In genomic region chr22:43176090-43176489, GRCh38 we compare ENCODE assay signal across 23 cellular contexts. TPM values are rescaled to one million over a fixed set of nuclear protein-coding genes. Genes with fewer than 3 reads are reported as not detected.
DNase-seq lines count a peak whose midpoint lies in the region; ATAC-seq, FAIRE-seq and TF ChIP-seq lines count a peak whose summit lies in the region.
"Had no signal": no experiment of that assay in that cellular context is flagged by ENCODE, and none has a peak within 500 bp of the region (broad histone marks: within the 10 kb centered on the region; RNA-seq: fewer than 3 reads in every experiment).

No MANE protein-coding gene starts in this region.

- 100% methylated on average over 3 of the region's 15 CpGs for WGBS in K562 (ENCODE audit: insufficient coverage, low coverage, missing lambda C conversion rate)

- TF ChIP-seq CTCF in left ventricle myocardium inferior (IDR thresholded peaks at IDR 0.05; ENCODE audit: borderline replicate concordance) (no peak), right atrium auricular region (IDR thresholded peaks at IDR 0.05) (no peak), K562 (IDR thresholded peaks at IDR 0.05 in 2 of 3, conservative IDR thresholded peaks at IDR 0.05 in 1 of 3; ENCODE audit: insufficient read depth in 2 of 3, low read depth in 1 of 3, low read length in 3 of 3) (no peak), kidney (IDR thresholded peaks at IDR 0.05; ENCODE audit: borderline replicate concordance, extremely low read depth, insufficient read depth) (no peak)

- POLR2A ChIA-PET in K562 (lab: Yijun Ruan, JAX): no interaction called here

- H3K9me3 ChIP-seq in left ventricle myocardium inferior (replicated peaks) (no peaks in the 10 kb centered on the region), right atrium auricular region (no peaks in the 10 kb centered on the region), K562 (replicated peaks; ENCODE audit: control insufficient read depth, insufficient read depth, low read depth, low read length) (0 out of 2 replicates have a peak, but pooled peaks cover 2% of the 10 kb centered on the region), kidney (ENCODE audit: control insufficient read depth in 1 of 2, low read length in 2 of 2) (no peaks in the 10 kb centered on the region)
- H3K9me3 ChIP-seq: SK-N-SH had no signal

- intact Hi-C loops in left ventricle myocardium inferior (cut with micrococcal nuclease) (no loop called here), K562 (cut with micrococcal nuclease) (no loop called here), kidney (cut with DNase I) (no loop called here)

- H4K20me1 ChIP-seq in K562 (replicated peaks; ENCODE audit: control insufficient read depth, insufficient read depth, low read length): no peaks in the 10 kb centered on the region

- no peak for TF ChIP-seq EP300 in K562 (IDR thresholded peaks at IDR 0.05; ENCODE audit: low read length)

- H3K9me1 ChIP-seq in K562 (ENCODE audit: control insufficient read depth, insufficient read depth, low read length): no peaks in the 10 kb centered on the region

- H3K4me3 ChIP-seq in left ventricle myocardium inferior: no peak overlapping the region
- no peak overlapping the region for H3K4me3 ChIP-seq in right atrium auricular region
- no peak overlapping the region for H3K4me3 ChIP-seq in K562
- no peak overlapping the region for H3K4me3 ChIP-seq in kidney (ENCODE audit: low read length in 2 of 2)

- H3K27me3 ChIP-seq in left ventricle myocardium inferior (ENCODE audit: low read depth): no peaks in the 10 kb centered on the region
- H3K27me3 ChIP-seq in right atrium auricular region: no peaks in the 10 kb centered on the region
- no peaks in the 10 kb centered on the region for H3K27me3 ChIP-seq in K562 (ENCODE audit: control insufficient read depth in 2 of 2, insufficient read depth in 2 of 2, low read length in 2 of 2)

- no peak for TF ChIP-seq RAD21 in K562 (CRISPR knock-in tag; conservative IDR thresholded peaks at IDR 0.05 in 1 of 2, IDR thresholded peaks at IDR 0.05 in 1 of 2)

- H3K9ac ChIP-seq in K562 (ENCODE audit: insufficient read depth in 1 of 2, low read depth in 2 of 2, low read length in 2 of 2) (no peak overlapping the region), kidney (ENCODE audit: low read length in 2 of 2) (no peak overlapping the region)
- H3K9ac ChIP-seq: SK-N-SH had no signal

- H2AFZ ChIP-seq in K562 (ENCODE audit: low read depth, low read length): no peak overlapping the region

- CTCF ChIA-PET in K562 (lab: Yijun Ruan, JAX; ENCODE audit: low intra/inter-chr PET ratio): no interaction called here

- peak; percentile 11 for DNase-seq in left ventricle myocardium inferior
- no peak for DNase-seq in right atrium auricular region (ENCODE audit: low spot score)
- DNase-seq in K562 (ENCODE audit: extremely low read depth in 1 of 4, low spot score in 3 of 4): no peak
- peak; percentile 70 for DNase-seq in kidney
- DNase-seq in GM12891 (ENCODE audit: insufficient read length, low spot score): no peak
- DNase-seq in cortex of kidney (lab: John Stamatoyannopoulos, UW): no peak
- DNase-seq: GDM1, KBM-7, MM.1S, NCI-H1048, NCI-H1417 treated with DMSO at 0.1 percent for 48 hours, NCI-H187, NCI-H446, NCI-H526, OCI-M1, SHP77 treated with DMSO at 0.1 percent for 48 hours, SK-N-SH had no signal

- no peak overlapping the region for H3K27ac ChIP-seq in left ventricle myocardium inferior (replicated peaks)
- no peak overlapping the region for H3K27ac ChIP-seq in right atrium auricular region
- H3K27ac ChIP-seq in K562 (ENCODE audit: extremely low read depth, low read depth, low read length): no peak overlapping the region
- H3K27ac ChIP-seq in kidney (ENCODE audit: low read depth in 2 of 2, low read length in 2 of 2): no peak overlapping the region
- H3K27ac ChIP-seq: HL-60 had no signal

- no peaks in the 10 kb centered on the region for H3K4me1 ChIP-seq in left ventricle myocardium inferior
- H3K4me1 ChIP-seq in right atrium auricular region: no peaks in the 10 kb centered on the region
- H3K4me1 ChIP-seq in K562 (replicated peaks in 1 of 2; ENCODE audit: control insufficient read depth in 2 of 2, insufficient read depth in 2 of 2, low read length in 2 of 2): peaks cover 0 to 25% of the 10 kb centered on the region in 2 experiments; a peak in 2 of 5 replicates
- no peaks in the 10 kb centered on the region for H3K4me1 ChIP-seq in kidney (ENCODE audit: control insufficient read depth in 1 of 2, insufficient read depth in 1 of 2, low read depth in 1 of 2, low read length in 2 of 2)

- no peak overlapping the region for H3K4me2 ChIP-seq in K562 (ENCODE audit: insufficient read depth, low read length)
- H3K4me2 ChIP-seq: SK-N-SH had no signal

- no TSS peak for BruUV-seq in K562 (replicated peaks; lab: Mats Ljungman, UMichigan)

- in situ Hi-C loops in K562 (cut with MboI): no loop called here

- peaks cover 6% of the 10 kb centered on the region for H3K79me2 ChIP-seq in K562 (ENCODE audit: control insufficient read depth, insufficient read depth, low read length)

- no peak for FAIRE-seq in K562 (lab: Jason Lieb, UNC)
- FAIRE-seq in kidney (lab: Jason Lieb, UNC): no peak
- FAIRE-seq in GM12891 (lab: Jason Lieb, UNC): no peak
- FAIRE-seq: A204.1, H54, HepG2, RCC 7860 had no signal

- TF ChIP-seq POLR2A in K562 (conservative IDR thresholded peaks at IDR 0.05) (no peak), GM12891 (IDR thresholded peaks at IDR 0.05; ENCODE audit: low read depth, low read length) (no peak)

- H3K36me3 ChIP-seq in left ventricle myocardium inferior (peaks cover 59% of the 10 kb centered on the region), right atrium auricular region (peaks cover 53% of the 10 kb centered on the region), K562 (ENCODE audit: control insufficient read depth, insufficient read depth, low read length) (peaks cover 86% of the 10 kb centered on the region), kidney (ENCODE audit: control insufficient read depth in 1 of 2, insufficient read depth in 2 of 2, low read length in 2 of 2) (peaks cover 4 to 21% of the 10 kb centered on the region in 2 donors)

- ATAC-seq in K562 (no peak), HG03175 (IDR thresholded peaks at IDR 0.05; ENCODE audit: unreplicated experiment) (no peak)
- ATAC-seq: HepG2 had no signal

RNA-seq across cellular contexts. Expression of gene TTLL12, which starts 10.8 kb away (rescaled TPM):
- total RNA-seq in left ventricle myocardium inferior (12.6 TPM), right atrium auricular region (10 to 100 TPM; 11.4 to 15.1 TPM), K562 (2014; rRNA removed) (110 and 158 TPM in 2 replicates), K562 (2014; rRNA removed; fragmentation: Illumina TruSeq; extraction: Trizol) (15.6 and 19.4 TPM in 2 replicates), K562 (2015; rRNA removed; fragmentation: Illumina TruSeq; extraction: Trizol) (43.0 and 46.7 TPM in 2 replicates), K562 (2021) (125 and 128 TPM in 2 replicates), kidney (26.3 TPM)
- 25.0 and 72.9 TPM in 2 replicates for total RNA-seq in K562 (2011; cell fraction: chromatin; rRNA removed; ENCODE audit: low replicate concordance)
- total RNA-seq in K562 (2011; cell fraction: nucleolus; rRNA removed): 53.6 and 60.0 TPM in 2 replicates
- total RNA-seq in K562 (2011; cell fraction: nucleoplasm; rRNA removed): 38.6 and 40.0 TPM in 2 replicates
- polyA plus RNA-seq in K562 (2011; rRNA removed) (34.1 and 51.4 TPM in 2 replicates), K562 (2014; fragmentation: Illumina TruSeq; extraction: Trizol) (70.4 and 136 TPM in 2 replicates), K562 (2014; fragmentation: Nextera tagmentation; extraction: Ambion mirVana) (1 to 10 TPM; 1.3 to 1.6 TPM), K562 (2014; rRNA removed) (75.2 and 82.3 TPM in 2 replicates), kidney (ENCODE audit: insufficient read depth, low read depth, low replicate concordance) (11.5 TPM)
- 41.6 and 126 TPM in 2 replicates for polyA plus RNA-seq in K562 (2011; cell fraction: cytosol; rRNA removed)
- polyA plus RNA-seq in K562 (2011; cell fraction: nucleus; rRNA removed): 57.2 and 116 TPM in 2 replicates
- 74.1 and 75.9 TPM in 2 replicates for polyA plus RNA-seq in K562 (2012)
- polyA minus RNA-seq in K562 (2011; rRNA and poly(A)+ RNA removed): 18.4 and 27.6 TPM in 2 replicates
- polyA minus RNA-seq in K562 (2011; cell fraction: cytosol; rRNA and poly(A)+ RNA removed): 57.8 and 61.9 TPM in 2 replicates
- polyA minus RNA-seq in K562 (2011; cell fraction: nucleus; rRNA and poly(A)+ RNA removed): 24.0 and 25.8 TPM in 2 replicates
- 30.0 TPM for polyA plus RNA-seq in GM12891 (2012; ENCODE audit: low read depth, missing spikeins)

RNA-seq across cellular contexts. Expression of gene TSPO, which starts 24.7 kb away (rescaled TPM):
- total RNA-seq in left ventricle myocardium inferior (128 TPM), right atrium auricular region (100 to 1,000 TPM; 182 to 241 TPM), K562 (2014; rRNA removed) (108 and 141 TPM in 2 replicates), K562 (2014; rRNA removed; fragmentation: Illumina TruSeq; extraction: Trizol) (6.0 and 7.2 TPM in 2 replicates), K562 (2015; rRNA removed; fragmentation: Illumina TruSeq; extraction: Trizol) (25.3 and 29.2 TPM in 2 replicates), K562 (2021) (81.7 and 82.4 TPM in 2 replicates), kidney (134 TPM)
- total RNA-seq in K562 (2011; cell fraction: chromatin; rRNA removed; ENCODE audit: low replicate concordance): 4.2 and 18.3 TPM in 2 replicates
- 30.4 and 33.7 TPM in 2 replicates for total RNA-seq in K562 (2011; cell fraction: nucleolus; rRNA removed)
- 12.2 and 13.5 TPM in 2 replicates for total RNA-seq in K562 (2011; cell fraction: nucleoplasm; rRNA removed)
- polyA plus RNA-seq in K562 (2011; rRNA removed) (29.0 and 49.9 TPM in 2 replicates), K562 (2014; fragmentation: Illumina TruSeq; extraction: Trizol) (11.5 and 38.8 TPM in 2 replicates), K562 (2014; fragmentation: Nextera tagmentation; extraction: Ambion mirVana) (10 to 100 TPM in 1 of 2 experiments, 1 to 10 TPM in 1; 4.9 to 18.0 TPM), K562 (2014; rRNA removed) (126 and 139 TPM in 2 replicates), kidney (ENCODE audit: insufficient read depth, low read depth, low replicate concordance) (173 TPM)
- polyA plus RNA-seq in K562 (2011; cell fraction: cytosol; rRNA removed): 81.9 and 251 TPM in 2 replicates
- 42.5 and 50.8 TPM in 2 replicates for polyA plus RNA-seq in K562 (2011; cell fraction: nucleus; rRNA removed)
- 45.5 and 82.4 TPM in 2 replicates for polyA plus RNA-seq in K562 (2012)
- 2.7 and 3.9 TPM in 2 replicates for polyA minus RNA-seq in K562 (2011; rRNA and poly(A)+ RNA removed)
- polyA minus RNA-seq in K562 (2011; cell fraction: cytosol; rRNA and poly(A)+ RNA removed): 15.2 and 30.7 TPM in 2 replicates
- polyA minus RNA-seq in K562 (2011; cell fraction: nucleus; rRNA and poly(A)+ RNA removed): 7.3 and 7.7 TPM in 2 replicates
- 5.6 TPM for polyA plus RNA-seq in GM12891 (2012; ENCODE audit: low read depth, missing spikeins)

RNA-seq across cellular contexts. Expression of gene MCAT, which starts 32.9 kb away (rescaled TPM):
- total RNA-seq in left ventricle myocardium inferior (16.4 TPM), right atrium auricular region (10 to 100 TPM; 16.1 to 17.6 TPM), K562 (2014; rRNA removed) (23.7 and 28.4 TPM in 2 replicates), K562 (2014; rRNA removed; fragmentation: Illumina TruSeq; extraction: Trizol) (8.1 and 9.6 TPM in 2 replicates), K562 (2015; rRNA removed; fragmentation: Illumina TruSeq; extraction: Trizol) (11.7 and 12.4 TPM in 2 replicates), K562 (2021) (26.3 and 27.8 TPM in 2 replicates), kidney (24.8 TPM)
- 25.0 and 49.3 TPM in 2 replicates for total RNA-seq in K562 (2011; cell fraction: chromatin; rRNA removed; ENCODE audit: low replicate concordance)
- total RNA-seq in K562 (2011; cell fraction: nucleolus; rRNA removed): 30.9 and 31.7 TPM in 2 replicates
- 31.2 and 31.8 TPM in 2 replicates for total RNA-seq in K562 (2011; cell fraction: nucleoplasm; rRNA removed)
- polyA plus RNA-seq in K562 (2011; rRNA removed) (13.9 and 14.0 TPM in 2 replicates), K562 (2014; fragmentation: Illumina TruSeq; extraction: Trizol) (15.0 TPM in 2 replicates), K562 (2014; fragmentation: Nextera tagmentation; extraction: Ambion mirVana) (1 to 10 TPM; 3.3 to 4.6 TPM), K562 (2014; rRNA removed) (25.3 and 27.7 TPM in 2 replicates), kidney (ENCODE audit: insufficient read depth, low read depth, low replicate concordance) (74.7 TPM)
- polyA plus RNA-seq in K562 (2011; cell fraction: cytosol; rRNA removed): 17.7 and 40.8 TPM in 2 replicates
- polyA plus RNA-seq in K562 (2011; cell fraction: nucleus; rRNA removed): 13.2 and 14.3 TPM in 2 replicates
- 12.8 and 15.3 TPM in 2 replicates for polyA plus RNA-seq in K562 (2012)
- polyA minus RNA-seq in K562 (2011; rRNA and poly(A)+ RNA removed): 15.7 and 17.6 TPM in 2 replicates
- 9.4 and 11.2 TPM in 2 replicates for polyA minus RNA-seq in K562 (2011; cell fraction: cytosol; rRNA and poly(A)+ RNA removed)
- polyA minus RNA-seq in K562 (2011; cell fraction: nucleus; rRNA and poly(A)+ RNA removed): 8.2 and 15.8 TPM in 2 replicates
- polyA plus RNA-seq in GM12891 (2012; ENCODE audit: low read depth, missing spikeins): 12.8 TPM

Comparison
In these comparisons a context has a peak if more than half of its experiments do, and no peak if none do; other contexts are left out.
1. DNase-seq: peak in left ventricle myocardium inferior (single experiment) and kidney (single experiment); none in right atrium auricular region (single experiment), K562 (0 of 4), GM12891 (single experiment) and cortex of kidney (single experiment).